1 cellular context compared by ENCODE assay signal in the genomic region with DNA sequence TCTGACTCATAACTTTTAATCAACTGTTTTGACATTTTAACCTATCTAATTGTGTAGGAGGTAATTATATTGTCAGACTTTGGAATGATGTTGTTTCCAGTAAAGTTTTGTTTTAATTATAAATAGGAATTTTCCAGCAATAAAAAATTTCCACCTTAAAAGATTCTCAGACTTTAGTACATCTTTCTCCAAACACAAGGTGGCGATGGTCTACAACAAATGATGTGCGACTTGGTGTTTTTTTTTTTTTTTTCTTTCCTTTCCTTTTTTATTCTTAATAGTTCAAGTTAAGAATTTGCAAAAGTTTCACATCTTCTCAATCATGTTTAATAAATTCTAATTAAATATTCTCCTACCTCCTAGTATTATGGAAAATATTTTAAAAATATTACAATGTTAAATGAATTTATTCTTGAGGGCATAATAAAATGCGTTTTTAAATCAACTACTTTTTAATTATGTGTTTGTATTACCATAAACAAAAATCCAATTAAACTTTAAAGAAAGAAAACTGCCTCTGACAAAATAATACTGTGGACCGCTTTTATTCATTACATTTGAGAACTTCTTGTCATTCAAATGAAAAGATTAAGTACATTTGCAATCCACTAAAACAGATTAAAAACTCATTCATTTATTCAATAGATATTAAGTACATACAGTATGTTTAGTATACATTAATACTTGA.
TF ChIP-seq lines count a peak whose summit lies in the region.

No MANE protein-coding gene starts in this region.

TF ChIP-seq in IMR-90, 13 proteins besides CTCF, POLR2A, EP300 and RAD21 (continued from another document):
- TF ChIP-seq, protein P1, sequence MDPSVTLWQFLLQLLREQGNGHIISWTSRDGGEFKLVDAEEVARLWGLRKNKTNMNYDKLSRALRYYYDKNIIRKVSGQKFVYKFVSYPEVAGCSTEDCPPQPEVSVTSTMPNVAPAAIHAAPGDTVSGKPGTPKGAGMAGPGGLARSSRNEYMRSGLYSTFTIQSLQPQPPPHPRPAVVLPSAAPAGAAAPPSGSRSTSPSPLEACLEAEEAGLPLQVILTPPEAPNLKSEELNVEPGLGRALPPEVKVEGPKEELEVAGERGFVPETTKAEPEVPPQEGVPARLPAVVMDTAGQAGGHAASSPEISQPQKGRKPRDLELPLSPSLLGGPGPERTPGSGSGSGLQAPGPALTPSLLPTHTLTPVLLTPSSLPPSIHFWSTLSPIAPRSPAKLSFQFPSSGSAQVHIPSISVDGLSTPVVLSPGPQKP (IDR thresholded peaks at IDR 0.05; ENCODE audit: borderline replicate concordance, low read depth, low read length), result no peak
- TF ChIP-seq FOS (IDR thresholded peaks at IDR 0.05; ENCODE audit: low read depth, low read length) (no peak), RCOR1 (IDR thresholded peaks at IDR 0.05; ENCODE audit: insufficient replicate concordance, low read length) (no peak), MXI1 (IDR thresholded peaks at IDR 0.05; ENCODE audit: borderline replicate concordance, low read depth, low read length) (no peak), MAFK (IDR thresholded peaks at IDR 0.05; ENCODE audit: low read depth, low read length) (no peak), NFE2L2 (IDR thresholded peaks at IDR 0.05; ENCODE audit: low read depth, low read length) (no peak)
